Comparison of ENCODE assay signal across 15 cellular contexts in genomic region chr12:104566244-104566993, GRCh38.
DNase-seq lines count a peak whose midpoint lies in the region; ATAC-seq, FAIRE-seq and TF ChIP-seq lines count a peak whose summit lies in the region.
"Had no signal": no experiment of that assay in that cellular context is flagged by ENCODE, and none has a peak within 500 bp of the region (broad histone marks: within the 10 kb centered on the region; RNA-seq: fewer than 3 reads in every experiment).

No MANE protein-coding gene starts in this region.

- ATAC-seq in activated B cell treated with CpG ODN at 0.5 μM for 24 hours (ENCODE audit: low read depth) (no peak), K562 (no peak)
- ATAC-seq: A549, mucosa of descending colon had no signal

- 74% methylated on average over 6 of the region's 6 CpGs for WGBS in K562 (ENCODE audit: insufficient coverage, low coverage, missing lambda C conversion rate)

- peaks cover 5% of the 10 kb centered on the region; the same call in 1 of the 3 replicates for H3K36me3 ChIP-seq in K562 (ENCODE audit: control insufficient read depth, insufficient read depth, low read length)
- H3K36me3 ChIP-seq in Caco-2 (ENCODE audit: control insufficient read depth, insufficient read depth, low read length) = no peaks in the 10 kb centered on the region

- H3K4me3 Mint-ChIP-seq in activated CD4-positive, alpha-beta memory T cell treated with anti-CD3 and anti-CD28 coated beads for 36 hours = no peak overlapping the region
- no peak overlapping the region for H3K4me3 Mint-ChIP-seq in activated CD4-positive, alpha-beta memory T cell treated with anti-CD3 and anti-CD28 coated beads, Interleukin-2, amount 10 ng/mL, durations not matched to agents 7 days and 5 days
- H3K4me3 Mint-ChIP-seq in activated B cell treated with CpG ODN at 0.5 μM for 24 hours = no peak overlapping the region
- H3K4me3 Mint-ChIP-seq in Caco-2 (ENCODE audit: unreplicated experiment) = no peak overlapping the region

- in situ Hi-C loops in K562 (cut with MboI) = no loop called here

- CTCF ChIA-PET in activated CD4-positive, alpha-beta memory T cell treated with anti-CD3 and anti-CD28 coated beads for 36 hours (lab: Charles Lee) = no interaction called here
- CTCF ChIA-PET in activated CD4-positive, alpha-beta memory T cell treated with anti-CD3 and anti-CD28 coated beads, Interleukin-2, amount 10 ng/mL, durations not matched to agents 7 days and 5 days (lab: Charles Lee) = no interaction called here
- CTCF ChIA-PET in activated B cell treated with CpG ODN at 0.5 μM for 24 hours (lab: Charles Lee) = no interaction called here
- CTCF ChIA-PET in K562 (lab: Yijun Ruan, JAX; ENCODE audit: low intra/inter-chr PET ratio) = no interaction called here
- CTCF ChIA-PET in Caco-2 (lab: Charles Lee) = no interaction called here

- H3K4me3 ChIP-seq in K562 (no peak overlapping the region), Caco-2 (ENCODE audit: low read depth, low read length) (no peak overlapping the region)
- H3K4me3 ChIP-seq: A549, mucosa of descending colon had no signal

- TF ChIP-seq RAD21 in K562 (CRISPR knock-in tag; conservative IDR thresholded peaks at IDR 0.05 in 1 of 2, IDR thresholded peaks at IDR 0.05 in 1 of 2) = no peak

- DNase-seq in activated CD4-positive, alpha-beta memory T cell treated with anti-CD3 and anti-CD28 coated beads for 36 hours = peak; percentile 75
- no peak for DNase-seq in activated CD4-positive, alpha-beta memory T cell treated with anti-CD3 and anti-CD28 coated beads, Interleukin-2, amount 10 ng/mL, durations not matched to agents 7 days and 5 days
- DNase-seq in activated B cell treated with CpG ODN at 0.5 μM for 24 hours (no peak), K562 (ENCODE audit: extremely low read depth in 1 of 4, low spot score in 3 of 4) (no peak), GOT3 (lab: John Stamatoyannopoulos, UW) (no peak), COR-L47 (lab: John Stamatoyannopoulos, UW) (no peak), Caco-2 (no peak)
- DNase-seq in stimulated activated CD4-positive, alpha-beta T cell treated with anti-CD3 and anti-CD28 coated beads, TNF-alpha, amount 100 ng/mL, for 48 hours (ENCODE audit: low read depth in 3 of 3) = peak in 2 of 3 donors; percentile 14 to 40
- DNase-seq: DMS 273 treated with DMSO at 0.1 percent for 48 hours, mucosa of descending colon, retina, T-helper 9 cell had no signal

- H3K9me3 ChIP-seq in K562 (replicated peaks; ENCODE audit: control insufficient read depth, insufficient read depth, low read depth, low read length) (peaks cover 10% of the 10 kb centered on the region), Caco-2 (no peaks in the 10 kb centered on the region)
- H3K9me3 ChIP-seq: A549, mucosa of descending colon had no signal

- H3K27ac ChIP-seq in K562 (ENCODE audit: extremely low read depth, low read depth, low read length) = no peak overlapping the region
- H3K27ac ChIP-seq: A549 had no signal

- H3K9me3 Mint-ChIP-seq in activated CD4-positive, alpha-beta memory T cell treated with anti-CD3 and anti-CD28 coated beads for 36 hours = peaks cover 15% of the 10 kb centered on the region
- H3K9me3 Mint-ChIP-seq in activated CD4-positive, alpha-beta memory T cell treated with anti-CD3 and anti-CD28 coated beads, Interleukin-2, amount 10 ng/mL, durations not matched to agents 7 days and 5 days = peaks cover 19% of the 10 kb centered on the region
- H3K9me3 Mint-ChIP-seq in activated B cell treated with CpG ODN at 0.5 μM for 24 hours (peaks cover 4% of the 10 kb centered on the region), Caco-2 (ENCODE audit: unreplicated experiment) (no peaks in the 10 kb centered on the region)

- BruUV-seq in K562 (replicated peaks; lab: Mats Ljungman, UMichigan) (no TSS peak), Caco-2 (replicated peaks; lab: Mats Ljungman, UMichigan) (no TSS peak)

- no peak overlapping the region for H3K4me2 ChIP-seq in K562 (ENCODE audit: insufficient read depth, low read length)
- H3K4me2 ChIP-seq: A549 had no signal

- TF ChIP-seq CTCF in activated B cell treated with CpG ODN at 0.5 μM for 24 hours (IDR thresholded peaks at IDR 0.05) = no peak
- TF ChIP-seq CTCF in K562 (IDR thresholded peaks at IDR 0.05 in 2 of 3, conservative IDR thresholded peaks at IDR 0.05 in 1 of 3; ENCODE audit: insufficient read depth in 2 of 3, low read depth in 1 of 3, low read length in 3 of 3) = no peak
- TF ChIP-seq CTCF in Caco-2 (IDR thresholded peaks at IDR 0.05; ENCODE audit: insufficient read depth in 1 of 2, low read depth in 1 of 2, low read length in 1 of 2, severe bottlenecking in 1 of 2, unreplicated experiment in 1 of 2) = no peak

- TF ChIP-seq EP300 in K562 (IDR thresholded peaks at IDR 0.05; ENCODE audit: low read length) = no peak

- peaks cover 29% of the 10 kb centered on the region for H3K36me3 Mint-ChIP-seq in activated CD4-positive, alpha-beta memory T cell treated with anti-CD3 and anti-CD28 coated beads for 36 hours
- H3K36me3 Mint-ChIP-seq in activated CD4-positive, alpha-beta memory T cell treated with anti-CD3 and anti-CD28 coated beads, Interleukin-2, amount 10 ng/mL, durations not matched to agents 7 days and 5 days (ENCODE audit: low read depth) = peaks cover 77% of the 10 kb centered on the region
- H3K36me3 Mint-ChIP-seq in activated B cell treated with CpG ODN at 0.5 μM for 24 hours (ENCODE audit: low read depth) = peaks cover 18% of the 10 kb centered on the region
- H3K36me3 Mint-ChIP-seq in Caco-2 (ENCODE audit: insufficient read depth, unreplicated experiment) = no peaks in the 10 kb centered on the region

- H3K79me2 ChIP-seq in K562 (ENCODE audit: control insufficient read depth, insufficient read depth, low read length) = peaks cover 58% of the 10 kb centered on the region

- H3K4me1 Mint-ChIP-seq in activated CD4-positive, alpha-beta memory T cell treated with anti-CD3 and anti-CD28 coated beads for 36 hours (ENCODE audit: low read depth) = peaks cover 61% of the 10 kb centered on the region
- H3K4me1 Mint-ChIP-seq in activated CD4-positive, alpha-beta memory T cell treated with anti-CD3 and anti-CD28 coated beads, Interleukin-2, amount 10 ng/mL, durations not matched to agents 7 days and 5 days = peaks cover 63% of the 10 kb centered on the region
- H3K4me1 Mint-ChIP-seq in activated B cell treated with CpG ODN at 0.5 μM for 24 hours (peaks cover 62% of the 10 kb centered on the region), Caco-2 (ENCODE audit: low read depth, unreplicated experiment) (no peaks in the 10 kb centered on the region)

- TF ChIP-seq POLR2A in K562 (conservative IDR thresholded peaks at IDR 0.05) = no peak

- POLR2A ChIA-PET in activated CD4-positive, alpha-beta memory T cell treated with anti-CD3 and anti-CD28 coated beads for 36 hours (lab: Charles Lee) = no interaction called here
- POLR2A ChIA-PET in activated CD4-positive, alpha-beta memory T cell treated with anti-CD3 and anti-CD28 coated beads, Interleukin-2, amount 10 ng/mL, durations not matched to agents 7 days and 5 days (lab: Charles Lee) = no interaction called here
- POLR2A ChIA-PET in activated B cell treated with CpG ODN at 0.5 μM for 24 hours (lab: Charles Lee) = interaction anchor here (1.4 kb wide), 1 partner anchor 74 kb away, joined by 3 read pairs; no protein-coding TSS in a partner anchor
- POLR2A ChIA-PET in K562 (lab: Yijun Ruan, JAX) = no interaction called here
- POLR2A ChIA-PET in Caco-2 (lab: Charles Lee) = no interaction called here

- intact Hi-C loops in activated CD4-positive, alpha-beta memory T cell treated with anti-CD3 and anti-CD28 coated beads for 36 hours (cut with micrococcal nuclease) = loop anchor here (2.0 to 5.0 kb wide), 2 partner anchors 69 to 104 kb away; no protein-coding TSS in a partner anchor
- intact Hi-C loops in activated B cell treated with CpG ODN at 0.5 μM for 24 hours (cut with micrococcal nuclease) = no loop called here
- intact Hi-C loops in K562 (cut with micrococcal nuclease) = no loop called here
- intact Hi-C loops in Caco-2 (cut with micrococcal nuclease; ENCODE audit: unreplicated experiment) = no loop called here

- H3K27me3 Mint-ChIP-seq in activated CD4-positive, alpha-beta memory T cell treated with anti-CD3 and anti-CD28 coated beads for 36 hours = no peaks in the 10 kb centered on the region
- no peaks in the 10 kb centered on the region for H3K27me3 Mint-ChIP-seq in activated CD4-positive, alpha-beta memory T cell treated with anti-CD3 and anti-CD28 coated beads, Interleukin-2, amount 10 ng/mL, durations not matched to agents 7 days and 5 days
- H3K27me3 Mint-ChIP-seq in activated B cell treated with CpG ODN at 0.5 μM for 24 hours (no peaks in the 10 kb centered on the region), Caco-2 (ENCODE audit: insufficient read depth, unreplicated experiment) (no peaks in the 10 kb centered on the region)

- H3K9ac ChIP-seq in K562 (ENCODE audit: insufficient read depth in 1 of 2, low read depth in 2 of 2, low read length in 2 of 2) = no peak overlapping the region

- H3K4me1 ChIP-seq in K562 (replicated peaks in 1 of 2; ENCODE audit: control insufficient read depth in 2 of 2, insufficient read depth in 2 of 2, low read length in 2 of 2) = peaks cover 0 to 7% of the 10 kb centered on the region in 2 experiments; a peak in 3 of 5 replicates
- H3K4me1 ChIP-seq in Caco-2 = no peaks in the 10 kb centered on the region
- H3K4me1 ChIP-seq: A549 had no signal

- peak overlapping the region; percentile 19 for H3K27ac Mint-ChIP-seq in activated CD4-positive, alpha-beta memory T cell treated with anti-CD3 and anti-CD28 coated beads for 36 hours
- no peak overlapping the region for H3K27ac Mint-ChIP-seq in activated CD4-positive, alpha-beta memory T cell treated with anti-CD3 and anti-CD28 coated beads, Interleukin-2, amount 10 ng/mL, durations not matched to agents 7 days and 5 days
- H3K27ac Mint-ChIP-seq in activated B cell treated with CpG ODN at 0.5 μM for 24 hours (peak overlapping the region; percentile 5), Caco-2 (ENCODE audit: unreplicated experiment) (no peak overlapping the region)

- H2AFZ ChIP-seq in K562 (ENCODE audit: low read depth, low read length) = no peak overlapping the region

- no peaks in the 10 kb centered on the region for H3K27me3 ChIP-seq in K562 (ENCODE audit: control insufficient read depth in 2 of 2, insufficient read depth in 2 of 2, low read length in 2 of 2)
- no peaks in the 10 kb centered on the region; the same call in none of the 2 replicates for H3K27me3 ChIP-seq in Caco-2 (replicated peaks; ENCODE audit: control insufficient read depth, insufficient read depth, low read length)

- no peak for FAIRE-seq in K562 (lab: Jason Lieb, UNC)
- FAIRE-seq: A549, H1, RCC 7860 had no signal

- H4K20me1 ChIP-seq in K562 (replicated peaks; ENCODE audit: control insufficient read depth, insufficient read depth, low read length) = no peaks in the 10 kb centered on the region

- peaks cover 3% of the 10 kb centered on the region for H3K9me1 ChIP-seq in K562 (ENCODE audit: control insufficient read depth, insufficient read depth, low read length)

TF ChIP-seq in K562, 482 proteins besides CTCF, POLR2A, EP300 and RAD21 (continues in another document):
- TF ChIP-seq POLR2AphosphoS5 (IDR thresholded peaks at IDR 0.05; ENCODE audit: control insufficient read depth, insufficient read depth, low read depth, low read length) = no peak

Comparison
In these comparisons a context has a peak if more than half of its experiments do, and no peak if none do; other contexts are left out.
1. DNase-seq: peak in activated CD4-positive, alpha-beta memory T cell treated with anti-CD3 and anti-CD28 coated beads for 36 hours (single experiment) and stimulated activated CD4-positive, alpha-beta T cell treated with anti-CD3 and anti-CD28 coated beads, TNF-alpha, amount 100 ng/mL, for 48 hours (2 of 3); none in activated CD4-positive, alpha-beta memory T cell treated with anti-CD3 and anti-CD28 coated beads, Interleukin-2, amount 10 ng/mL, durations not matched to agents 7 days and 5 days (single experiment), activated B cell treated with CpG ODN at 0.5 μM for 24 hours (single experiment), K562 (0 of 4), GOT3 (single experiment), COR-L47 (single experiment) and Caco-2 (0 of 2).
2. H3K27ac Mint-ChIP-seq: peak in activated CD4-positive, alpha-beta memory T cell treated with anti-CD3 and anti-CD28 coated beads for 36 hours (single experiment) and activated B cell treated with CpG ODN at 0.5 μM for 24 hours (single experiment); none in activated CD4-positive, alpha-beta memory T cell treated with anti-CD3 and anti-CD28 coated beads, Interleukin-2, amount 10 ng/mL, durations not matched to agents 7 days and 5 days (single experiment) and Caco-2 (single experiment).